ENCODE assay signal across 1 cellular context in the genomic region with DNA sequence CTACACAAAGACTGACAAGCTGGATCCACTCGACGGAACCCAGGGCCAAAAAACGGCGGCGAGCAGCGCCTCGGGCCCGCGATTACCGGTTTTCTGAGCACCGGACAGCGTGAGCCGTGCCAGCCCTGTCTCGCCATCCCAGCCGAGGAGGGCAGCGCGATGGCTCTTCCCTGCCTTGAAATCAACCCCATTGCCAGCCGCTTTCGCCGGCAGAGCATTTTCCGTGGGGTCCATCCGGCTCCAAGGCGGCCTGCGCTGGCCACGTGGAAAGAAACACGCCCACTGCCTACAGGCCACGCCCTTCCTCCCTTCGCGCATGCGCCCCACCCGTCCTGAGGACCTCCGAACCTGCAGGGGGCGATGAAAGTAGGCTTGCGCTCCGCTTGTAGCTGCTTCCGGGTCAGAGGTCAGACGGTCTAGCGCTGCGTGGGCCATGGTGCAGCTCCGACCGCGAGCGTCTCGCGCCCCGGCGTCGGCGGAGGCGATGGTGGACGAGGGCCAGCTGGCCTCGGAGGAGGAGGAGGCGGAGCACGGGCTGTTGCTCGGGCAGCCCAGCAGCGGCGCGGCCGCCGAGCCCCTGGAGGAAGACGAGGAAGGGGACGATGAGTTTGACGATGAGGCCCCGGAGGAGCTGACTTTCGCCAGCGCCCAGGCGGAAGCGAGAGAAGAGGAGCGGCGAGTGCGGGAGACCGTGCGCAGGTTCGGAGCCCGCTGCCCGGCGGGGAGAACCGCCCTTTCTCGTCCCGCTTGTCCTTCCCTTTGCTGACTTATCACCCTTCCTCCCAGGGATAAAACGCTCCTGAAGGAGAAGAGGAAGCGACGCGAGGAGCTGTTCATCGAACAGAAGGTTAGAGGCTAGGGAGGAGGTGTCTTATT.
TF ChIP-seq lines count a peak whose summit lies in the region.

A gene (plus strand): TSS at position 410 of the 876 bp plus-strand sequence. CDS start 24 bp downstream, at position 434.

TF ChIP-seq in SK-N-SH, 30 proteins besides CTCF, POLR2A, EP300 and RAD21 (continued from another document):
- no peak for TF ChIP-seq JUND (IDR thresholded peaks at IDR 0.05)
- TF ChIP-seq NFIC (IDR thresholded peaks at IDR 0.05; ENCODE audit: borderline replicate concordance) = no peak; the same call in 1 of the 2 replicates
- TF ChIP-seq, protein P1, sequence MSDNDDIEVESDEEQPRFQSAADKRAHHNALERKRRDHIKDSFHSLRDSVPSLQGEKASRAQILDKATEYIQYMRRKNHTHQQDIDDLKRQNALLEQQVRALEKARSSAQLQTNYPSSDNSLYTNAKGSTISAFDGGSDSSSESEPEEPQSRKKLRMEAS (IDR thresholded peaks at IDR 0.05; ENCODE audit: low read depth) = peak; percentile 100
- TF ChIP-seq GABPA (IDR thresholded peaks at IDR 0.05; ENCODE audit: low read depth) = peak; percentile 91
- peak; percentile 10; the same call in 1 of the 2 replicates for TF ChIP-seq FOXJ3 (CRISPR knock-in tag; IDR thresholded peaks at IDR 0.05)
- TF ChIP-seq, protein P2, sequence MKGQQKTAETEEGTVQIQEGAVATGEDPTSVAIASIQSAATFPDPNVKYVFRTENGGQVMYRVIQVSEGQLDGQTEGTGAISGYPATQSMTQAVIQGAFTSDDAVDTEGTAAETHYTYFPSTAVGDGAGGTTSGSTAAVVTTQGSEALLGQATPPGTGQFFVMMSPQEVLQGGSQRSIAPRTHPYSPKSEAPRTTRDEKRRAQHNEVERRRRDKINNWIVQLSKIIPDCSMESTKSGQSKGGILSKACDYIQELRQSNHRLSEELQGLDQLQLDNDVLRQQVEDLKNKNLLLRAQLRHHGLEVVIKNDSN (IDR thresholded peaks at IDR 0.05; ENCODE audit: borderline replicate concordance, low read depth) = peak; percentile 80
- TF ChIP-seq SIN3A (IDR thresholded peaks at IDR 0.05; ENCODE audit: borderline replicate concordance, low read depth, low read length) = peak; percentile 87; the same call in 1 of the 2 replicates
- TF ChIP-seq, protein P3, sequence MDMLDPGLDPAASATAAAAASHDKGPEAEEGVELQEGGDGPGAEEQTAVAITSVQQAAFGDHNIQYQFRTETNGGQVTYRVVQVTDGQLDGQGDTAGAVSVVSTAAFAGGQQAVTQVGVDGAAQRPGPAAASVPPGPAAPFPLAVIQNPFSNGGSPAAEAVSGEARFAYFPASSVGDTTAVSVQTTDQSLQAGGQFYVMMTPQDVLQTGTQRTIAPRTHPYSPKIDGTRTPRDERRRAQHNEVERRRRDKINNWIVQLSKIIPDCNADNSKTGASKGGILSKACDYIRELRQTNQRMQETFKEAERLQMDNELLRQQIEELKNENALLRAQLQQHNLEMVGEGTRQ (IDR thresholded peaks at IDR 0.05; ENCODE audit: borderline replicate concordance, low read depth, low read length) = peak; percentile 32; the same call in 1 of the 2 replicates
- TF ChIP-seq ELF1 (IDR thresholded peaks at IDR 0.05) = peak; percentile 85
